ENCODE assay signal across 8 cellular contexts in the genomic region with DNA sequence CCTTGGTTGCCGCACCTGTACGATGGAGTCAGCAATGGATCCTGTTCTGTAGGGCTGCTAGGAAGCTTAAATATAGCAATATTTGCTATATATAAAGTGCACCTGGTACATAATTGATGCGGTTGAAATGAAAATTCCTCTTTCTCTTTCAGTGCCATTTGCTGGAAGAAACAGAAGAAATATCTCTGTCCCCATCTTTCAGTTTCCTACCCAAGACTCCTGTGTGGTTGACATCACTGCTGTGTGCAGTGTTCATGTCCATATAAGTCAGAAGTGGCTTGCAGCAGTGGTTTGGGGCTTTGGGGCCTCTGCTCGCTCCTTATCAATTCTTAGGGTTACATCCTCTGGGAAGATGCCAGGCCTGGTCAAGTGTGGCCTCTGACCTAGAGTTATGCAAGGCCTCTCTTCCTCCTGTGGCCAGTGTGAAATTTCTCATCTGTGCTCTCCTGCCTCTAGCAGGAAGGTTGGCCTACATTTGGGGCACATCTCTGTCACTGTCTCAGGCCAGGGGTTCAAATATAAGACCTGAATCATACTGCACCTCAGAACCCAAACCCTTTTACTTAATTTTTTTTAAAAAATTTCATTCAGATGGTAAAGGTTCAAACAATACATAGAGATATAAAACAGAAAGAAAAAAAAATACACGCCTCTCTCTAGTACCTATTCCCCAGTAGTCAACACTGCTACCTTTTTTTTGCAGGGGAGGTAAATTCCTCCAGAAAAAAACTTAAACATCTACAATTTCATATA. TPM values are rescaled to one million over a fixed set of nuclear protein-coding genes. Genes with fewer than 3 reads are reported as not detected.
A peak's percentile ranks its signal among the peaks of the same experiment; 100 is the strongest.
DNase-seq lines count a peak whose midpoint lies in the region; ATAC-seq and TF ChIP-seq lines count a peak whose summit lies in the region.

No MANE protein-coding gene starts in this region.

- H3K4me1 Mint-ChIP-seq in activated naive CD8-positive, alpha-beta T cell treated with anti-CD3 and anti-CD28 coated beads, Interleukin-2, amount 50 U/mL, for 24 hours = peaks cover 84% of the 10 kb centered on the region

- intact Hi-C loops in stomach (cut with DNase I; ENCODE audit: low total_unique reads) = no loop called here

- H3K4me1 ChIP-seq in stomach = peaks cover 50 to 86% (median 72%) of the 10 kb centered on the region in 4 donors

- H3K4me3 ChIP-seq in stomach = no peak overlapping the region

- H3K27me3 ChIP-seq in stomach = no peaks in the 10 kb centered on the region

- TF ChIP-seq POLR2A in stomach (IDR thresholded peaks at IDR 0.05) = no peak

- H3K27me3 Mint-ChIP-seq in activated naive CD8-positive, alpha-beta T cell treated with anti-CD3 and anti-CD28 coated beads, Interleukin-2, amount 50 U/mL, for 24 hours = no peaks in the 10 kb centered on the region

- H3K27ac ChIP-seq in stomach = peak overlapping the region in 4 of 5 donors; percentile 54 to 78 (median 76)

- peak; percentile 23 for DNase-seq in CD1c-positive myeloid dendritic cell (ENCODE audit: extremely low spot score)
- DNase-seq in activated naive CD8-positive, alpha-beta T cell treated with anti-CD3 and anti-CD28 coated beads, Interleukin-2, amount 50 U/mL, for 24 hours = no peak
- DNase-seq in stomach = no peak
- DNase-seq in hypothalamus (lab: John Stamatoyannopoulos, UW) = no peak
- DNase-seq in SW 1271 (lab: John Stamatoyannopoulos, UW) = no peak
- DNase-seq in DMS153 (lab: John Stamatoyannopoulos, UW) = no peak

- no peak for TF ChIP-seq EP300 in stomach (IDR thresholded peaks at IDR 0.05)

- H3K27ac Mint-ChIP-seq in activated naive CD8-positive, alpha-beta T cell treated with anti-CD3 and anti-CD28 coated beads, Interleukin-2, amount 50 U/mL, for 24 hours = peak overlapping the region; percentile 75

- no peak for TF ChIP-seq CTCF in stomach (IDR thresholded peaks at IDR 0.05)

- ATAC-seq in GM19452 (IDR thresholded peaks at IDR 0.05; ENCODE audit: unreplicated experiment) (peak; percentile 77), HG03439 (IDR thresholded peaks at IDR 0.05; ENCODE audit: unreplicated experiment) (peak; percentile 64)
- ATAC-seq in activated naive CD8-positive, alpha-beta T cell treated with anti-CD3 and anti-CD28 coated beads, Interleukin-2, amount 50 U/mL, for 24 hours = peak; percentile 81

- H3K9me3 Mint-ChIP-seq in activated naive CD8-positive, alpha-beta T cell treated with anti-CD3 and anti-CD28 coated beads, Interleukin-2, amount 50 U/mL, for 24 hours = no peaks in the 10 kb centered on the region

- H3K4me3 Mint-ChIP-seq in activated naive CD8-positive, alpha-beta T cell treated with anti-CD3 and anti-CD28 coated beads, Interleukin-2, amount 50 U/mL, for 24 hours = peak overlapping the region; percentile 36

- H3K36me3 Mint-ChIP-seq in activated naive CD8-positive, alpha-beta T cell treated with anti-CD3 and anti-CD28 coated beads, Interleukin-2, amount 50 U/mL, for 24 hours (ENCODE audit: low read depth) = no peaks in the 10 kb centered on the region

- 69 to 78% (median 71%) methylated on average over 5 of the region's 5 CpGs for WGBS in stomach, 5 donors

- no peaks in the 10 kb centered on the region for H3K36me3 ChIP-seq in stomach

- no peaks in the 10 kb centered on the region for H3K9me3 ChIP-seq in stomach

RNA-seq across cellular contexts. Expression of a gene that starts 32.7 kb away (rescaled TPM):
- total RNA-seq in stomach = 10 to 100 TPM; 22.6 to 78.0 (median 43.9) TPM
- polyA plus RNA-seq in stomach = 10 to 100 TPM; 30.1 to 60.8 (median 55.4) TPM

RNA-seq across cellular contexts. Expression of a gene that starts 53.2 kb away (rescaled TPM):
- 10 to 100 TPM in 1 of 5 donors, not detected in 4; 25.9 TPM for total RNA-seq in stomach
- 1 to 10 TPM in 1 of 3 donors, not detected in 2; 3.1 TPM for polyA plus RNA-seq in stomach

RNA-seq across cellular contexts. Expression of a gene that starts 54.9 kb away (rescaled TPM):
- 1 to 10 TPM in 1 of 5 donors, under 1 TPM in 2, not detected in 2; 0.29 to 2.8 (median 0.45) TPM for total RNA-seq in stomach
- 1 to 10 TPM; 1.2 to 7.2 (median 1.9) TPM for polyA plus RNA-seq in stomach
